ENCODE assay signal across 13 cellular contexts in the genomic region with DNA sequence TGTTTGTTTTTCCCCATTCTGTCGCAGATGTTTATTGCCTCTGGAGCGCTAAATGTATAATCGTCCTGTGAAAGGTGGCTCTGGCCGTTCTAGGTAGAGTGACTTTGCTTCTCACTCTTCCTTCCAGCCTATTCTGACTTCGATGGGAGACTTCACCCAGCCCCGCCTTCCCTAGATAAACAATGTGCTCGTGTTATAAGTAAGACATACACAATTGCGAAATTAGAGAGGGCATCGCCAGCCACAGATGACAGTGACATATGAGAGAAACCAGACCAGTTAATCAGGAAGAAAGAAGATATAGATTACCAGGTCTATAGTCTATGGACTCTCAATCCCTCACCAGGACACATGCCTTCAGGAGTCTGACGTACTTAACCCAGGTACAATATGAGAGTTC.
"Had no signal": no experiment of that assay in that cellular context is flagged by ENCODE, and none has a peak within 500 bp of the region (broad histone marks: within the 10 kb centered on the region; RNA-seq: fewer than 3 reads in every experiment).

No MANE protein-coding gene starts in this region.

- DNase-seq: activated CD4-positive, alpha-beta T cell treated with anti-CD3 and anti-CD28 coated beads for 1 hour; activated CD4-positive, alpha-beta T cell treated with anti-CD3 and anti-CD28 coated beads, Interleukin-2, amount 50 U/mL, for 48 hours; activated CD8-positive, alpha-beta memory T cell treated with anti-CD3 and anti-CD28 coated beads, Interleukin-2, amount 50 U/mL, for 4 hours; activated naive CD8-positive, alpha-beta T cell treated with anti-CD3 and anti-CD28 coated beads, Interleukin-2, amount 10 ng/mL, durations not matched to agents 7 days and 5 days; aorta; foreskin fibroblast; naive thymus-derived CD8-positive, alpha-beta T cell; thyroid gland had no signal

- H3K36me3 Mint-ChIP-seq: activated naive CD8-positive, alpha-beta T cell treated with anti-CD3 and anti-CD28 coated beads, Interleukin-2, amount 10 ng/mL, durations not matched to agents 7 days and 5 days; naive thymus-derived CD8-positive, alpha-beta T cell; stimulated activated effector memory CD8-positive, alpha-beta T cell treated with anti-CD3 and anti-CD28 coated beads, Interleukin-12 subunit alpha, Interleukin-12 subunit beta, amount 100 ng/mL, for 72 hours had no signal

- H3K27me3 Mint-ChIP-seq: activated naive CD8-positive, alpha-beta T cell treated with anti-CD3 and anti-CD28 coated beads, Interleukin-2, amount 10 ng/mL, durations not matched to agents 7 days and 5 days; naive thymus-derived CD8-positive, alpha-beta T cell had no signal

- H3K9me3 ChIP-seq: esophagus muscularis mucosa, neutrophil, thyroid gland, vagina had no signal

- H3K27ac ChIP-seq: esophagus muscularis mucosa, neutrophil, skin epidermis, thyroid gland, vagina had no signal

- H3K4me3 Mint-ChIP-seq: activated naive CD8-positive, alpha-beta T cell treated with anti-CD3 and anti-CD28 coated beads, Interleukin-2, amount 10 ng/mL, durations not matched to agents 7 days and 5 days; naive thymus-derived CD8-positive, alpha-beta T cell; stimulated activated effector memory CD8-positive, alpha-beta T cell treated with anti-CD3 and anti-CD28 coated beads, Interleukin-12 subunit alpha, Interleukin-12 subunit beta, amount 100 ng/mL, for 72 hours had no signal

- H3K4me1 ChIP-seq: esophagus muscularis mucosa, thyroid gland, vagina had no signal

- ATAC-seq: naive thymus-derived CD8-positive, alpha-beta T cell; stimulated activated effector memory CD8-positive, alpha-beta T cell treated with anti-CD3 and anti-CD28 coated beads, Interleukin-12 subunit alpha, Interleukin-12 subunit beta, amount 100 ng/mL, for 72 hours had no signal

- H3K27ac Mint-ChIP-seq: activated naive CD8-positive, alpha-beta T cell treated with anti-CD3 and anti-CD28 coated beads, Interleukin-2, amount 10 ng/mL, durations not matched to agents 7 days and 5 days; naive thymus-derived CD8-positive, alpha-beta T cell; stimulated activated effector memory CD8-positive, alpha-beta T cell treated with anti-CD3 and anti-CD28 coated beads, Interleukin-12 subunit alpha, Interleukin-12 subunit beta, amount 100 ng/mL, for 72 hours had no signal

- H3K4me3 ChIP-seq: esophagus muscularis mucosa, skin epidermis, thyroid gland, vagina had no signal

- H3K4me1 Mint-ChIP-seq: activated naive CD8-positive, alpha-beta T cell treated with anti-CD3 and anti-CD28 coated beads, Interleukin-2, amount 10 ng/mL, durations not matched to agents 7 days and 5 days; naive thymus-derived CD8-positive, alpha-beta T cell; stimulated activated effector memory CD8-positive, alpha-beta T cell treated with anti-CD3 and anti-CD28 coated beads, Interleukin-12 subunit alpha, Interleukin-12 subunit beta, amount 100 ng/mL, for 72 hours had no signal

- H3K27me3 ChIP-seq: esophagus muscularis mucosa, neutrophil, thyroid gland, vagina had no signal

- H3K36me3 ChIP-seq: esophagus muscularis mucosa, neutrophil, thyroid gland, vagina had no signal
